In genomic region chr6:107313776-107314175, GRCh38 we compare ENCODE assay signal across 20 cellular contexts.
DNase-seq lines count a peak whose midpoint lies in the region; ATAC-seq, FAIRE-seq and TF ChIP-seq lines count a peak whose summit lies in the region.
"Had no signal": no experiment of that assay in that cellular context is flagged by ENCODE, and none has a peak within 500 bp of the region (broad histone marks: within the 10 kb centered on the region; RNA-seq: fewer than 3 reads in every experiment).

No MANE protein-coding gene starts in this region.

- H3K4me3 Mint-ChIP-seq in WTC11 = no peak overlapping the region
- H3K4me3 Mint-ChIP-seq: B cell; CD4-positive, alpha-beta T cell; CD8-positive, alpha-beta T cell had no signal

- H3K9me3 ChIP-seq in HepG2 (ENCODE audit: low read length) = no peaks in the 10 kb centered on the region
- H3K9me3 ChIP-seq in right lobe of liver = no peaks in the 10 kb centered on the region
- H3K9me3 ChIP-seq: A549; BLaER1 treated with 17β-estradiol and CSF1 and Interleukin-3, amounts not matched to agents 10 nM and 100 nM; Caco-2 had no signal

- DNase-seq in HepG2 (ENCODE audit: low spot score) (no peak), right lobe of liver (no peak), WTC11 (ENCODE audit: low spot score) (no peak), HPDE6-E6E7 (ENCODE audit: extremely low spot score) (no peak)
- DNase-seq: AML-193; Caco-2; Calu3; CD4-positive, alpha-beta T cell; CD8-positive, alpha-beta T cell; DMS79 treated with DMSO at 0.1 percent for 48 hours; GF-D8 had no signal

- BruUV-seq in HepG2 (replicated peaks; lab: Mats Ljungman, UMichigan) = no TSS peak

- H3K4me2 ChIP-seq in HepG2 (ENCODE audit: low read depth, low read length) = no peak overlapping the region
- H3K4me2 ChIP-seq: A549; BLaER1 treated with 17β-estradiol and CSF1 and Interleukin-3, amounts not matched to agents 10 nM and 100 nM had no signal

- CTCF ChIA-PET in HepG2 (lab: Yijun Ruan, JAX; ENCODE audit: low intra/inter-chr PET ratio, low total read pairs) (no interaction called here), WTC11 (lab: Charles Lee) (no interaction called here)

- H3K4me3 ChIP-seq in HepG2 (replicated peaks in 1 of 3; ENCODE audit: insufficient read depth in 1 of 3, low read depth in 2 of 3, low read length in 3 of 3) = no peak overlapping the region
- no peak overlapping the region for H3K4me3 ChIP-seq in right lobe of liver
- H3K4me3 ChIP-seq: A549; BLaER1 treated with 17β-estradiol and CSF1 and Interleukin-3, amounts not matched to agents 10 nM and 100 nM had no signal

- TF ChIP-seq RAD21 in HepG2 (CRISPR knock-in tag; IDR thresholded peaks at IDR 0.05) = no peak

- FAIRE-seq in HepG2 (lab: Jason Lieb, UNC) = no peak
- FAIRE-seq: A549, D721Med, G401.6, GM12891, GM18507 had no signal

- peaks cover 5% of the 10 kb centered on the region; the same call in 1 of the 2 replicates for H3K9me3 Mint-ChIP-seq in WTC11
- H3K9me3 Mint-ChIP-seq: CD4-positive, alpha-beta T cell; CD8-positive, alpha-beta T cell had no signal

- no peaks in the 10 kb centered on the region for H3K36me3 Mint-ChIP-seq in WTC11

- H3K27ac Mint-ChIP-seq in WTC11 = no peak overlapping the region
- H3K27ac Mint-ChIP-seq: B cell; CD4-positive, alpha-beta T cell; CD8-positive, alpha-beta T cell had no signal

- no peak overlapping the region for H2AFZ ChIP-seq in HepG2 (ENCODE audit: low read length)

- H3K27ac ChIP-seq in HepG2 (ENCODE audit: extremely low read length, insufficient read depth, low read length) (peak overlapping the region; percentile 57), right lobe of liver (no peak overlapping the region)
- H3K27ac ChIP-seq: A549; BLaER1 treated with 17β-estradiol and CSF1 and Interleukin-3, amounts not matched to agents 10 nM and 100 nM; C4-2B had no signal

- POLR2A ChIA-PET in HepG2 (lab: Yijun Ruan, JAX) (no interaction called here), WTC11 (lab: Charles Lee) (no interaction called here)

- WGBS in HepG2 (ENCODE audit: low lambda C conversion rate) = 97% methylated on average over 3 of the region's 3 CpGs
- 91% methylated on average over 3 of the region's 3 CpGs for WGBS in right lobe of liver (ENCODE audit: insufficient coverage, low coverage, low lambda C conversion rate, missing lambda C conversion rate)

- H3K79me2 ChIP-seq in HepG2 (ENCODE audit: insufficient read depth, low read length) = no peaks in the 10 kb centered on the region

- H4K20me1 ChIP-seq in HepG2 (ENCODE audit: insufficient read depth, low read length) = no peaks in the 10 kb centered on the region
- H4K20me1 ChIP-seq: BLaER1 treated with 17β-estradiol and CSF1 and Interleukin-3, amounts not matched to agents 10 nM and 100 nM had no signal

- H3K4me1 ChIP-seq in HepG2 (ENCODE audit: insufficient read depth, low read length) = peaks cover 27% of the 10 kb centered on the region
- H3K4me1 ChIP-seq in right lobe of liver = peaks cover 0 to 12% (median 0%) of the 10 kb centered on the region in 4 donors
- H3K4me1 ChIP-seq: A549, Caco-2 had no signal

- ATAC-seq in HepG2 (no peak), right lobe of liver (no peak), WTC11 (no peak), esophagus mucosa (no peak)
- ATAC-seq: A549; CD8-positive, alpha-beta T cell had no signal

- intact Hi-C loops in HepG2 (cut with micrococcal nuclease; ENCODE audit: unreplicated experiment) (loop anchor here (10.0 kb wide), 3 partner anchors 181 to 361 kb away; partner anchors contain the start of gene SOBP), right lobe of liver (cut with DNase I) (no loop called here)

- H3K36me3 ChIP-seq in HepG2 (replicated peaks in 1 of 2; ENCODE audit: control insufficient read depth in 1 of 2, insufficient read depth in 2 of 2, low read length in 2 of 2) (no peaks in the 10 kb centered on the region), right lobe of liver (no peaks in the 10 kb centered on the region)

- TF ChIP-seq CTCF in HepG2 (CRISPR knock-in tag; IDR thresholded peaks at IDR 0.05) (no peak), right lobe of liver (IDR thresholded peaks at IDR 0.05) (no peak), WTC11 (IDR thresholded peaks at IDR 0.05) (no peak)

- no peak for TF ChIP-seq EP300 in HepG2 (IDR thresholded peaks at IDR 0.05; ENCODE audit: low read depth in 2 of 2, low read length in 2 of 2)
- TF ChIP-seq EP300 in HepG2 (CRISPR knock-in tag; IDR thresholded peaks at IDR 0.05; ENCODE audit: borderline replicate concordance) = no peak

- H3K27me3 ChIP-seq in HepG2 (ENCODE audit: control insufficient read depth in 1 of 2, insufficient read depth in 2 of 2, low read length in 2 of 2) = no peaks in the 10 kb centered on the region
- H3K27me3 ChIP-seq in right lobe of liver = no peaks in the 10 kb centered on the region
- H3K27me3 ChIP-seq: BLaER1 treated with 17β-estradiol and CSF1 and Interleukin-3, amounts not matched to agents 10 nM and 100 nM had no signal

- peaks cover 5% of the 10 kb centered on the region for H3K4me1 Mint-ChIP-seq in WTC11

- in situ Hi-C loops in HepG2 (cut with HindIII; ENCODE audit: extremely low pct_ligation_motif_present, low pct_unique_long_range_greater_than_20kb) = loop anchor here (10.0 kb wide), 1 partner anchor 141 kb away; the partner anchor contains the start of gene PDSS2

- H3K27me3 Mint-ChIP-seq in WTC11 (ENCODE audit: low read depth) = no peaks in the 10 kb centered on the region
- H3K27me3 Mint-ChIP-seq: B cell; CD4-positive, alpha-beta T cell had no signal

- no peak overlapping the region for H3K9ac ChIP-seq in HepG2 (ENCODE audit: insufficient read depth, low read depth, low read length)
- H3K9ac ChIP-seq: BLaER1 treated with 17β-estradiol and CSF1 and Interleukin-3, amounts not matched to agents 10 nM and 100 nM had no signal

- no peak for TF ChIP-seq POLR2A in HepG2 (IDR thresholded peaks at IDR 0.05; ENCODE audit: insufficient read depth in 1 of 2, low read depth in 2 of 2, low read length in 2 of 2)
- no peak for TF ChIP-seq POLR2A in right lobe of liver (IDR thresholded peaks at IDR 0.05)

TF ChIP-seq in HepG2, 621 proteins besides CTCF, POLR2A, EP300 and RAD21:
- TF ChIP-seq FLYWCH1 (CRISPR knock-in tag; IDR thresholded peaks at IDR 0.05) (no peak), AHR (CRISPR knock-in tag; IDR thresholded peaks at IDR 0.05) (no peak), ZNF770 (CRISPR knock-in tag; IDR thresholded peaks at IDR 0.05) (peak; percentile 95), ZMYM3 (CRISPR knock-in tag; IDR thresholded peaks at IDR 0.05) (0 out of 2 replicates have a peak, but pooled peaks have one; percentile 46), ZNF121 (CRISPR knock-in tag; IDR thresholded peaks at IDR 0.05) (peak; percentile 90)

TF ChIP-seq in WTC11, 78 proteins besides CTCF, POLR2A, EP300 and RAD21:
- no peak for TF ChIP-seq OVOL2 (CRISPR knock-in tag; IDR thresholded peaks at IDR 0.05; ENCODE audit: borderline replicate concordance)
- TF ChIP-seq ZNF121 (CRISPR knock-in tag; IDR thresholded peaks at IDR 0.05) = peak; percentile 78

Comparison
In these comparisons a context has a peak if more than half of its experiments do, and no peak if none do; other contexts are left out.
1. Of the 50 proteins assayed by ChIP-seq in both HepG2 and WTC11: peak only in HepG2: none; only in WTC11: none; in both: ZNF121; in neither: 49.